ENCODE assay signal across 12 cellular contexts in the genomic region with DNA sequence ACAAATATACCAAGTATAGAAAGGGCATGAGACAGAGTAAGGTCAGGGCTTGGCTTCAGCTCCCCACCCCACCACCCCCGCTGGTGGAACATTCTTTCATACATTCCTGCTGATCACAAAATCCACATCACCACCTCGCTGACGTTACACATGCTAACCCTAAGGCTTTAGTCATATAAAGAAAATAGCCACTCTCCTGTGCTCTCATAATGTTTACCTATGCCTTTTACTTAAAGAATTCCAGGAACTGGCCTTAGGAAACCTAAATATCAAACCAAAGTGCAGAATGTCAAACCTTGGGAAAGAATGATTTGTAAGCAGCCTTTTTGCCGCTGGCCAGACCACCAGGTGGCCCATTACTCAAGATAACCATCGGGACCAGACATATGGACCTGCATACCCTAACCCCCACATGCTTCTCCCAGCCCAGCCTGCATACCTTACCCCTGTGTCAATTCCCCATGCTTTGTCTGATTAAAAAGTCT.
DNase-seq lines count a peak whose midpoint lies in the region; ATAC-seq and FAIRE-seq lines count a peak whose summit lies in the region.
"Had no signal": no experiment of that assay in that cellular context is flagged by ENCODE, and none has a peak within 500 bp of the region (broad histone marks: within the 10 kb centered on the region; RNA-seq: fewer than 3 reads in every experiment).

No MANE protein-coding gene starts in this region.

- H3K27me3 Mint-ChIP-seq in stimulated activated naive CD8-positive, alpha-beta T cell treated with anti-CD3 and anti-CD28 coated beads, Interleukin-15, amount 100 ng/mL, for 72 hours, result no peaks in the 10 kb centered on the region

- H3K4me3 Mint-ChIP-seq in stimulated activated naive CD8-positive, alpha-beta T cell treated with anti-CD3 and anti-CD28 coated beads, Interleukin-15, amount 100 ng/mL, for 72 hours, result no peak overlapping the region
- H3K4me3 Mint-ChIP-seq: nephron progenitor cell had no signal

- no peak overlapping the region for H3K27ac Mint-ChIP-seq in stimulated activated naive CD8-positive, alpha-beta T cell treated with anti-CD3 and anti-CD28 coated beads, Interleukin-15, amount 100 ng/mL, for 72 hours
- H3K27ac Mint-ChIP-seq: activated T-helper 2 cell treated with anti-CD3 and anti-CD28 coated beads, Interferon-gamma antibody, Interleukin-2, Interleukin-4, amounts not matched to agents 10 μg/mL and 5 μg/mL and 100 μg/mL, durations not matched to agents 14 hours and 24 hours and 36 hours; nephron progenitor cell had no signal

- DNase-seq in stimulated activated naive CD8-positive, alpha-beta T cell treated with anti-CD3 and anti-CD28 coated beads, Interleukin-15, Interleukin-2, amounts not matched to agents 100 U/mL and 50 U/mL, for 24 hours, result no peak
- no peak for DNase-seq in stimulated activated naive CD8-positive, alpha-beta T cell treated with anti-CD3 and anti-CD28 coated beads, Interleukin-15, amount 100 ng/mL, for 72 hours
- peak; percentile 95 for DNase-seq in amniotic epithelial cell (ENCODE audit: low read depth)
- DNase-seq in iPS-NIHi11 (ENCODE audit: low spot score), result peak; percentile 26
- peak; percentile 43 for DNase-seq in urothelium cell line (ENCODE audit: low spot score)
- no peak for DNase-seq in NCI-H446 (lab: John Stamatoyannopoulos, UW)
- DNase-seq: nephron progenitor cell; stimulated activated CD4-positive, alpha-beta T cell treated with anti-CD3 and anti-CD28 coated beads, Interleukin-2, amount 100 ng/mL, for 48 hours had no signal

- no peak for FAIRE-seq in urothelium cell line (lab: Jason Lieb, UNC)

- H3K9me3 Mint-ChIP-seq in stimulated activated naive CD8-positive, alpha-beta T cell treated with anti-CD3 and anti-CD28 coated beads, Interleukin-15, amount 100 ng/mL, for 72 hours, result peaks cover 0 to 1% of the 10 kb centered on the region in 2 donors

- peaks cover 22% of the 10 kb centered on the region for H3K4me1 Mint-ChIP-seq in stimulated activated naive CD8-positive, alpha-beta T cell treated with anti-CD3 and anti-CD28 coated beads, Interleukin-15, amount 100 ng/mL, for 72 hours
- H3K4me1 Mint-ChIP-seq: nephron progenitor cell had no signal

- peak; percentile 32 for ATAC-seq in stimulated activated naive CD8-positive, alpha-beta T cell treated with anti-CD3 and anti-CD28 coated beads, Interleukin-15, Interleukin-2, amounts not matched to agents 100 U/mL and 50 U/mL, for 24 hours
- ATAC-seq in stimulated activated naive CD8-positive, alpha-beta T cell treated with anti-CD3 and anti-CD28 coated beads, Interleukin-15, amount 100 ng/mL, for 72 hours, result no peak
- no peak for ATAC-seq in HG03108 (IDR thresholded peaks at IDR 0.05; ENCODE audit: unreplicated experiment)
- ATAC-seq in GM18498 (IDR thresholded peaks at IDR 0.05; ENCODE audit: unreplicated experiment), result no peak
- ATAC-seq: Panc1 had no signal

Comparison
In these comparisons a context has a peak if more than half of its experiments do, and no peak if none do; other contexts are left out.
1. DNase-seq: peak in amniotic epithelial cell (single experiment), iPS-NIHi11 (single experiment) and urothelium cell line (single experiment); none in stimulated activated naive CD8-positive, alpha-beta T cell treated with anti-CD3 and anti-CD28 coated beads, Interleukin-15, Interleukin-2, amounts not matched to agents 100 U/mL and 50 U/mL, for 24 hours (single experiment), stimulated activated naive CD8-positive, alpha-beta T cell treated with anti-CD3 and anti-CD28 coated beads, Interleukin-15, amount 100 ng/mL, for 72 hours (0 of 2) and NCI-H446 (0 of 2).